In the genomic region with DNA sequence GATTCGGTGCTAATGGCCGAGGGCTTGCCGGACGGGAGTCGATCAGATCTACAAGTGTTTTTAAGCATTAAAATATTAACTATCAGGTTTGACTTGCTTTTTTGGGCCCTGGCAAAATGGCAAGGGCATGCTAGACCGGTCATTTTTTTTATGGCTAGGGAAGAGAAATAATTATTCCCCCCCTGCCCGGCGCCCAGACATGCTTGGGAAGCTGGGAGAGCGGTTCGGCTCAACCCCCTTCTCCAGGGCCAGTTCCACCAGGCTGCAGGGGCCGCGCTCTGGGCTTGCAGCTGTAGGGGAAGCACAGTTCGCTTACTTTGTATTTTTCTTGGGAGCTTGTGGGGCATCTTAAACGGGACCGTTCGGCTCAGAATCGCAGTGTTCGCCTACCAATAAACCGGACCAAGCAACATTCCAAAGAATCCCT, we compare ENCODE assay signal across 8 cellular contexts. TPM values are rescaled to one million over a fixed set of nuclear protein-coding genes. Genes with fewer than 3 reads are reported as not detected.
DNase-seq lines count a peak whose midpoint lies in the region; ATAC-seq, FAIRE-seq and TF ChIP-seq lines count a peak whose summit lies in the region.

No MANE protein-coding gene starts in this region.

- no peaks in the 10 kb centered on the region for H3K9me3 ChIP-seq in Panc1 (ENCODE audit: control insufficient read depth, insufficient read depth, low read depth, low read length)
- no peaks in the 10 kb centered on the region for H3K9me3 ChIP-seq in fibroblast of lung (ENCODE audit: control insufficient read depth, insufficient read depth, low read depth, low read length)

- TF ChIP-seq CTCF in AG10803 (conservative IDR thresholded peaks at IDR 0.05; ENCODE audit: low read length) (no peak), Panc1 (IDR thresholded peaks at IDR 0.05) (no peak), fibroblast of lung (conservative IDR thresholded peaks at IDR 0.05 in 1 of 2, IDR thresholded peaks at IDR 0.05 in 1 of 2; ENCODE audit: low read depth in 1 of 2, low read length in 2 of 2) (no peak), nephron (IDR thresholded peaks at IDR 0.05; ENCODE audit: unreplicated experiment in 3 of 3) (no peak)

- intact Hi-C loops in Panc1 (cut with micrococcal nuclease; ENCODE audit: unreplicated experiment): loop anchor here (5.0 to 10.0 kb wide), 4 partner anchors 104 to 478 kb away; no protein-coding TSS in a partner anchor

- H3K27me3 ChIP-seq in Panc1 (ENCODE audit: control insufficient read depth, insufficient read depth, low read length) (no peaks in the 10 kb centered on the region), fibroblast of lung (ENCODE audit: control insufficient read depth, insufficient read depth, low read length) (no peaks in the 10 kb centered on the region)

- in situ Hi-C loops in Panc1 (cut with HindIII; ENCODE audit: low pct_unique_long_range_greater_than_20kb, low sequenced_read_pairs): no loop called here

- DNase-seq in AG10803 (ENCODE audit: low read depth): no peak
- DNase-seq in Panc1 (ENCODE audit: low read depth, low spot score): no peak
- DNase-seq in fibroblast of lung (ENCODE audit: low read depth in 2 of 2): peak in 1 of 2 donors; percentile 48
- DNase-seq in DMS114 treated with DMSO at 0.1 percent for 48 hours (lab: John Stamatoyannopoulos, UW; ENCODE audit: unreplicated experiment): no peak
- no peak for DNase-seq in GM19238 (ENCODE audit: insufficient read length, low spot score)
- DNase-seq in NCI-H526 (lab: John Stamatoyannopoulos, UW): no peak
- no peak for DNase-seq in GM12892 (ENCODE audit: insufficient read length)

- H3K27ac ChIP-seq in Panc1 (ENCODE audit: low read length) (peak overlapping the region; percentile 94), fibroblast of lung (ENCODE audit: insufficient read depth, low read length) (peak overlapping the region; percentile 98)

- no peak for TF ChIP-seq POLR2A in GM12892 (IDR thresholded peaks at IDR 0.05; ENCODE audit: low read depth, low read length)

- no peak overlapping the region for H2AFZ ChIP-seq in fibroblast of lung (ENCODE audit: low read length)

- peaks cover 62% of the 10 kb centered on the region for H3K79me2 ChIP-seq in fibroblast of lung (ENCODE audit: control insufficient read depth, insufficient read depth, low read length)

- H3K4me1 ChIP-seq in Panc1 (ENCODE audit: control insufficient read depth, insufficient read depth, low read length) (peaks cover 48% of the 10 kb centered on the region), fibroblast of lung (ENCODE audit: control insufficient read depth, extremely low read depth, insufficient read depth, low read length) (peaks cover 20% of the 10 kb centered on the region)

- no peak for ATAC-seq in Panc1

- H3K4me1 Mint-ChIP-seq in nephron: peaks cover 62% of the 10 kb centered on the region

- peak overlapping the region; percentile 97 to 100 (median 98) for H3K27ac Mint-ChIP-seq in nephron

- CTCF ChIA-PET in Panc1 (lab: Charles Lee): interaction anchor here (0.6 kb wide), 1 partner anchor 184 kb away, joined by 4 read pairs; no protein-coding TSS in a partner anchor

- no peaks in the 10 kb centered on the region for H3K9me3 Mint-ChIP-seq in nephron

- H3K4me2 ChIP-seq in fibroblast of lung (ENCODE audit: extremely low read depth, insufficient read depth, low read length): peak overlapping the region; percentile 97

- peaks cover 22% of the 10 kb centered on the region for H3K36me3 ChIP-seq in Panc1 (ENCODE audit: control insufficient read depth, insufficient read depth, low read length)
- no peaks in the 10 kb centered on the region for H3K36me3 ChIP-seq in fibroblast of lung (ENCODE audit: control insufficient read depth, insufficient read depth, low read length)

- peak overlapping the region; percentile 90 for H3K9ac ChIP-seq in fibroblast of lung (ENCODE audit: insufficient read depth, low read length)

- POLR2A ChIA-PET in Panc1 (lab: Charles Lee): no interaction called here

- H3K4me3 Mint-ChIP-seq in nephron: peak overlapping the region; percentile 92 to 99 (median 93)

- no peaks in the 10 kb centered on the region for H4K20me1 ChIP-seq in fibroblast of lung (ENCODE audit: control insufficient read depth, extremely low read depth, insufficient read depth, low read length)

- H3K27me3 Mint-ChIP-seq in nephron (ENCODE audit: low read depth): no peaks in the 10 kb centered on the region

- no peak for FAIRE-seq in GM12892 (lab: Jason Lieb, UNC)

- H3K4me3 ChIP-seq in AG10803 (ENCODE audit: low read length) (peak overlapping the region; percentile 90), Panc1 (ENCODE audit: low read depth in 2 of 2, low read length in 2 of 2) (peak overlapping the region; percentile 77 to 90), fibroblast of lung (replicated peaks in 1 of 4; ENCODE audit: control extremely low read depth in 1 of 4, insufficient read depth in 1 of 4, low read depth in 3 of 4, low read length in 4 of 4) (peak overlapping the region; percentile 75 to 96 (median 87))

- no TSS peak for BruUV-seq in Panc1 (replicated peaks; lab: Mats Ljungman, UMichigan)

- H3K36me3 Mint-ChIP-seq in nephron (ENCODE audit: low read depth): peaks cover 4% of the 10 kb centered on the region

RNA-seq across cellular contexts. Expression of gene TCF7L2, which starts 3.0 kb away (rescaled TPM):
- 45.2 TPM for total RNA-seq in Panc1 (2021; ENCODE audit: unreplicated experiment)
- 78.7 TPM for polyA plus RNA-seq in Panc1 (2012; ENCODE audit: insufficient read length)
- total RNA-seq in fibroblast of lung: 4.1 and 5.0 TPM in 2 replicates
- 3.4 and 4.7 TPM in 2 replicates for polyA plus RNA-seq in fibroblast of lung
- 12.4 and 15.6 TPM in 2 replicates for polyA plus RNA-seq in fibroblast of lung (2012)
- 14.9 and 19.3 TPM in 2 replicates for polyA minus RNA-seq in fibroblast of lung (ENCODE audit: low replicate concordance)
- 0.11 TPM for polyA plus RNA-seq in GM12892 (2012; ENCODE audit: missing spikeins)
